11 cellular contexts compared by ENCODE assay signal in genomic region chr5:149838881-149839739, GRCh38.
A peak's percentile ranks its signal among the peaks of the same experiment; 100 is the strongest.
DNase-seq lines count a peak whose midpoint lies in the region; ATAC-seq and TF ChIP-seq lines count a peak whose summit lies in the region.
"Had no signal": no experiment of that assay in that cellular context is flagged by ENCODE, and none has a peak within 500 bp of the region (broad histone marks: within the 10 kb centered on the region; RNA-seq: fewer than 3 reads in every experiment).

No MANE protein-coding gene starts in this region.

- H3K4me1 ChIP-seq in left ventricle myocardium inferior (peaks cover 87% of the 10 kb centered on the region), right atrium auricular region (peaks cover 0 to 6% of the 10 kb centered on the region in 2 donors), upper lobe of right lung (no peaks in the 10 kb centered on the region), sigmoid colon (peaks cover 0 to 3% (median 0%) of the 10 kb centered on the region in 4 donors)

- intact Hi-C loops in left ventricle myocardium inferior (cut with micrococcal nuclease) (loop anchor here (10.0 kb wide), 2 partner anchors 126 to 156 kb away; partner anchors contain the start of gene SLC26A2), upper lobe of right lung (cut with DNase I) (loop anchor here (5.0 kb wide), 1 partner anchor 148 kb away; no protein-coding TSS in a partner anchor), sigmoid colon (cut with DNase I) (no loop called here)

- no peak overlapping the region for H3K4me3 ChIP-seq in left ventricle myocardium inferior
- no peak overlapping the region for H3K4me3 ChIP-seq in right atrium auricular region
- H3K4me3 ChIP-seq in upper lobe of right lung = no peak overlapping the region
- H3K4me3 ChIP-seq in sigmoid colon = no peak overlapping the region

- WGBS in sigmoid colon, 2 donors = 84 to 91% methylated on average over 6 of the region's 6 CpGs

- TF ChIP-seq POLR2A in sigmoid colon (IDR thresholded peaks at IDR 0.05) = no peak

- H3K27ac ChIP-seq in left ventricle myocardium inferior (replicated peaks) = peak overlapping the region; percentile 60
- H3K27ac ChIP-seq in right atrium auricular region = no peak overlapping the region
- H3K27ac ChIP-seq in angular gyrus (ENCODE audit: low read depth, low read length) = peak overlapping the region; percentile 45
- peak overlapping the region; percentile 25 for H3K27ac ChIP-seq in upper lobe of right lung
- H3K27ac ChIP-seq in sigmoid colon = no peak overlapping the region

- H3K27me3 ChIP-seq in left ventricle myocardium inferior (ENCODE audit: low read depth) (no peaks in the 10 kb centered on the region), right atrium auricular region (no peaks in the 10 kb centered on the region), upper lobe of right lung (no peaks in the 10 kb centered on the region), sigmoid colon (no peaks in the 10 kb centered on the region)

- H3K9me3 ChIP-seq in left ventricle myocardium inferior (replicated peaks) (no peaks in the 10 kb centered on the region), right atrium auricular region (no peaks in the 10 kb centered on the region), upper lobe of right lung (no peaks in the 10 kb centered on the region), sigmoid colon (no peaks in the 10 kb centered on the region)

- no peak for TF ChIP-seq EP300 in sigmoid colon (IDR thresholded peaks at IDR 0.05)

- ATAC-seq in upper lobe of right lung = no peak
- ATAC-seq in GM19463 (IDR thresholded peaks at IDR 0.05; ENCODE audit: unreplicated experiment) = no peak
- ATAC-seq: effector memory CD8-positive, alpha-beta T cell had no signal

- DNase-seq in left ventricle myocardium inferior = no peak
- DNase-seq in right atrium auricular region (ENCODE audit: low spot score) = no peak
- peak; percentile 82 for DNase-seq in iris pigment epithelial cell (ENCODE audit: low read depth)
- no peak for DNase-seq in upper lobe of right lung
- DNase-seq in sigmoid colon = no peak
- DNase-seq in medulla oblongata (ENCODE audit: extremely low spot score) = no peak
- DNase-seq: activated naive CD8-positive, alpha-beta T cell treated with anti-CD3 and anti-CD28 coated beads for 36 hours; effector memory CD8-positive, alpha-beta T cell; NCI-H187 treated with DMSO at 0.1 percent for 48 hours had no signal

- H3K36me3 ChIP-seq in left ventricle myocardium inferior = peaks cover 83% of the 10 kb centered on the region
- peaks cover 67% of the 10 kb centered on the region for H3K36me3 ChIP-seq in right atrium auricular region
- H3K36me3 ChIP-seq in upper lobe of right lung = no peaks in the 10 kb centered on the region
- H3K36me3 ChIP-seq in sigmoid colon = peaks cover 15 to 90% (median 29%) of the 10 kb centered on the region in 4 donors

- TF ChIP-seq CTCF in left ventricle myocardium inferior (IDR thresholded peaks at IDR 0.05; ENCODE audit: borderline replicate concordance) = no peak
- TF ChIP-seq CTCF in right atrium auricular region (IDR thresholded peaks at IDR 0.05) = no peak
- no peak for TF ChIP-seq CTCF in upper lobe of right lung (IDR thresholded peaks at IDR 0.05)
- no peak for TF ChIP-seq CTCF in sigmoid colon (IDR thresholded peaks at IDR 0.05)

Comparison
In these comparisons a context has a peak if more than half of its experiments do, and no peak if none do; other contexts are left out.
1. H3K27ac ChIP-seq: peak in left ventricle myocardium inferior (single experiment), angular gyrus (single experiment) and upper lobe of right lung (single experiment); none in right atrium auricular region (0 of 2) and sigmoid colon (0 of 4).